ENCODE assay signal across 13 cellular contexts in the genomic region with DNA sequence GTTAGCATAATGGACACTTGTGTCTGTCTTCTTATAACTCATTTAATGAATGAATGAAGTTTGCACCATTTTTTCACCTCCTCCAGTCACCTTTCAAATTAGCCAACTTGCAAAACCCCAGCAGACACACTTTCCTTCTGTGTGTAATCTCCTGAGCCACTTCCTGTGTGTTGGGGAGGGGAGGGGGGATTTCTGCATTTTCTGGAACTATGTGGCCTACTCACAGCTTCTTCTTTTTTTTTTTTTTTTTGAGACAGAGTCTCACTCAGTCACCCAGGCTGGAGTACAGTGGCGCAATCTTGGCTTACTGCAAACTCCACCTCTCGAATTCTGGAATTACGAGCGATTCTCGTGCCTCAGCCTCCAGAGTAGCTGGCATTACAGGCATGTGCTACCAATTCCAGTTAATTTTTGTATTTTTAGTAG. TPM values are rescaled to one million over a fixed set of nuclear protein-coding genes. Genes with fewer than 3 reads are reported as not detected.
A peak's percentile ranks its signal among the peaks of the same experiment; 100 is the strongest.
DNase-seq lines count a peak whose midpoint lies in the region; ATAC-seq and TF ChIP-seq lines count a peak whose summit lies in the region.
"Had no signal": no experiment of that assay in that cellular context is flagged by ENCODE, and none has a peak within 500 bp of the region (broad histone marks: within the 10 kb centered on the region; RNA-seq: fewer than 3 reads in every experiment).

No MANE protein-coding gene starts in this region.

- no peak overlapping the region for H3K4me3 Mint-ChIP-seq in Caco-2 (ENCODE audit: unreplicated experiment)
- H3K4me3 Mint-ChIP-seq: activated naive CD4-positive, alpha-beta T cell treated with anti-CD3 and anti-CD28 coated beads, Interleukin-2, amount 50 U/mL, for 24 hours; GM23338 had no signal

- peaks cover 20% of the 10 kb centered on the region for H3K4me1 Mint-ChIP-seq in Caco-2 (ENCODE audit: low read depth, unreplicated experiment)

- POLR2A ChIA-PET in Caco-2 (lab: Charles Lee) = no interaction called here

- H3K27me3 Mint-ChIP-seq in Caco-2 (ENCODE audit: insufficient read depth, unreplicated experiment) = no peaks in the 10 kb centered on the region

- peak; percentile 27 to 47 for ATAC-seq in activated CD4-positive, CD25-positive, alpha-beta regulatory T cell treated with anti-CD3 and anti-CD28 coated beads, Interleukin-2, amount 50 U/mL, for 24 hours
- ATAC-seq: GM23338, left colon had no signal

- WGBS in stomach, 5 donors = 64 to 88% (median 78%) methylated on average over 5 of the region's 5 CpGs

- peak overlapping the region in 2 of 5 donors; percentile 75 to 79 for H3K27ac ChIP-seq in stomach

- H3K9me3 ChIP-seq in stomach (no peaks in the 10 kb centered on the region), Caco-2 (no peaks in the 10 kb centered on the region)

- no peak overlapping the region for H3K27ac Mint-ChIP-seq in Caco-2 (ENCODE audit: unreplicated experiment)
- H3K27ac Mint-ChIP-seq: GM23338 had no signal

- CTCF ChIA-PET in Caco-2 (lab: Charles Lee) = interaction anchor here (0.7 kb wide), 1 partner anchor 11 kb away, joined by 9 read pairs; no protein-coding TSS in a partner anchor

- no TSS peak for BruUV-seq in Caco-2 (replicated peaks; lab: Mats Ljungman, UMichigan)

- no peaks in the 10 kb centered on the region for H3K36me3 ChIP-seq in stomach
- no peaks in the 10 kb centered on the region for H3K36me3 ChIP-seq in Caco-2 (ENCODE audit: control insufficient read depth, insufficient read depth, low read length)

- intact Hi-C loops in stomach (cut with DNase I; ENCODE audit: low total_unique reads) (no loop called here), Caco-2 (cut with micrococcal nuclease; ENCODE audit: unreplicated experiment) (no loop called here)

- no peaks in the 10 kb centered on the region for H3K27me3 ChIP-seq in stomach
- H3K27me3 ChIP-seq in Caco-2 (replicated peaks; ENCODE audit: control insufficient read depth, insufficient read depth, low read length) = no peaks in the 10 kb centered on the region

- TF ChIP-seq CTCF in fibroblast of the aortic adventitia (IDR thresholded peaks at IDR 0.05; ENCODE audit: insufficient read depth, low read length) (no peak), stomach (IDR thresholded peaks at IDR 0.05) (no peak), Caco-2 (IDR thresholded peaks at IDR 0.05; ENCODE audit: insufficient read depth in 1 of 2, low read depth in 1 of 2, low read length in 1 of 2, severe bottlenecking in 1 of 2, unreplicated experiment in 1 of 2) (no peak)

- H3K36me3 Mint-ChIP-seq in Caco-2 (ENCODE audit: insufficient read depth, unreplicated experiment) = no peaks in the 10 kb centered on the region
- H3K36me3 Mint-ChIP-seq: activated naive CD4-positive, alpha-beta T cell treated with anti-CD3 and anti-CD28 coated beads, Interleukin-2, amount 50 U/mL, for 24 hours had no signal

- no peak overlapping the region for H3K4me3 ChIP-seq in fibroblast of the aortic adventitia (ENCODE audit: low read depth, low read length)
- H3K4me3 ChIP-seq in stomach = no peak overlapping the region
- no peak overlapping the region for H3K4me3 ChIP-seq in Caco-2 (ENCODE audit: low read depth, low read length)
- H3K4me3 ChIP-seq: GM23338 had no signal

- no peak for DNase-seq in activated CD4-positive, CD25-positive, alpha-beta regulatory T cell treated with anti-CD3 and anti-CD28 coated beads, Interleukin-2, amount 50 U/mL, for 72 hours
- DNase-seq in SKM-1 (lab: John Stamatoyannopoulos, UW; ENCODE audit: unreplicated experiment) (peak; percentile 52), fibroblast of the aortic adventitia (ENCODE audit: low read depth) (peak; percentile 62), kidney glomerular epithelial cell (lab: John Stamatoyannopoulos, UW) (no peak), stomach (no peak), Caco-2 (no peak)
- DNase-seq in stimulated activated CD8-positive, alpha-beta memory T cell treated with anti-CD3 and anti-CD28 coated beads, Interleukin-4, amount 100 ng/mL, for 48 hours = peak; percentile 48
- DNase-seq: 8988T, left colon had no signal

- no peak for TF ChIP-seq EP300 in stomach (IDR thresholded peaks at IDR 0.05)

- H3K4me1 ChIP-seq in stomach (peaks cover 29 to 77% (median 47%) of the 10 kb centered on the region in 4 donors), Caco-2 (peaks cover 43% of the 10 kb centered on the region)

- no peaks in the 10 kb centered on the region for H3K9me3 Mint-ChIP-seq in Caco-2 (ENCODE audit: unreplicated experiment)
- H3K9me3 Mint-ChIP-seq: activated naive CD4-positive, alpha-beta T cell treated with anti-CD3 and anti-CD28 coated beads, Interleukin-2, amount 50 U/mL, for 24 hours; GM23338 had no signal

- TF ChIP-seq POLR2A in stomach (IDR thresholded peaks at IDR 0.05) = no peak

RNA-seq across cellular contexts. Expression of a gene that starts 4.1 kb away (rescaled TPM):
- not detected in 2 replicates for total RNA-seq in fibroblast of the aortic adventitia (ENCODE audit: low replicate concordance)
- total RNA-seq in stomach = 100 to 1,000 TPM in 2 of 5 donors, 10 to 100 TPM in 3; 10.5 to 315 (median 46.3) TPM
- 1,000 to 10,000 TPM in 1 of 3 donors, 100 to 1,000 TPM in 1, 10 to 100 TPM in 1; 37.6 to 1,332 (median 307) TPM for polyA plus RNA-seq in stomach
- 150 and 178 TPM in 2 replicates for total RNA-seq in Caco-2 (2022)
- total RNA-seq: GM23338 had no signal
- polyA plus RNA-seq: GM23338 had no signal

RNA-seq across cellular contexts. Expression of a gene that starts 26.0 kb away (rescaled TPM):
- not detected in 2 replicates for total RNA-seq in fibroblast of the aortic adventitia (ENCODE audit: low replicate concordance)
- not detected for total RNA-seq in stomach
- polyA plus RNA-seq in stomach = not detected
- total RNA-seq in Caco-2 (2022) = not detected in 2 replicates
- total RNA-seq: GM23338, left colon, NCI-H460 had no signal
- polyA plus RNA-seq: GM23338 had no signal

Comparison
In these comparisons a context has a peak if more than half of its experiments do, and no peak if none do; other contexts are left out.
1. DNase-seq: peak in SKM-1 (single experiment), fibroblast of the aortic adventitia (single experiment) and stimulated activated CD8-positive, alpha-beta memory T cell treated with anti-CD3 and anti-CD28 coated beads, Interleukin-4, amount 100 ng/mL, for 48 hours (single experiment); none in activated CD4-positive, CD25-positive, alpha-beta regulatory T cell treated with anti-CD3 and anti-CD28 coated beads, Interleukin-2, amount 50 U/mL, for 72 hours (single experiment), kidney glomerular epithelial cell (single experiment), stomach (single experiment) and Caco-2 (0 of 2).
2. RNA of a gene that starts 4.1 kb away (total RNA-seq): 150 to 178 TPM in Caco-2 and 10.5 to 315 TPM in stomach; not detected in fibroblast of the aortic adventitia; every median in the first group is over 10 times any median in the second.